16 cellular contexts compared by ENCODE assay signal in the genomic region with DNA sequence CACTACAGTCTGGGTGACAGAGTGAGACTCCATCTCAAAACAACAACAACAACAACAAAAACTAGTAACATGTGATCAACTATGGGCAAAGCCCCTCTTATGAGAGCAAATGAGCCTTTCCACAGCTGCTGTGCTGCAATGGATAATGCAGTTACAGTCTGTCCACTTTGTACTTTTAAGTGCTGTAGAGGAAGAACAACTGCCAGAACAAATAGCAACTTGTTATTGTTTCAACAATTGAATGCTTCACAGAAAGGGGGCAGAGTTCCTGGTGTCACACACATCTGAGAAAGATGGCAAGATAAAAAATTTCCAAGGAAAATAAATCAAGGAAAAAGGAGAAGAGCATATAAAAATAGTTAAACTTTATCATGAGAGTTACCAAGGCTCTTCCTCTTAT.
DNase-seq lines count a peak whose midpoint lies in the region; ATAC-seq and TF ChIP-seq lines count a peak whose summit lies in the region.
"Had no signal": no experiment of that assay in that cellular context is flagged by ENCODE, and none has a peak within 500 bp of the region (broad histone marks: within the 10 kb centered on the region; RNA-seq: fewer than 3 reads in every experiment).

No MANE protein-coding gene starts in this region.

- no peaks in the 10 kb centered on the region for H3K27me3 ChIP-seq in Karpas-422 (ENCODE audit: low read length)
- H3K27me3 ChIP-seq in brain microvascular endothelial cell (replicated peaks), result no peaks in the 10 kb centered on the region
- no peaks in the 10 kb centered on the region for H3K27me3 ChIP-seq in lower lobe of right lung (ENCODE audit: low read depth)

- H3K36me3 ChIP-seq in Karpas-422 (ENCODE audit: insufficient read depth, low read length), result no peaks in the 10 kb centered on the region
- no peaks in the 10 kb centered on the region for H3K36me3 ChIP-seq in brain microvascular endothelial cell (replicated peaks)
- H3K36me3 ChIP-seq in lower lobe of right lung, result no peaks in the 10 kb centered on the region
- H3K36me3 ChIP-seq: WERI-Rb-1 had no signal

- no peaks in the 10 kb centered on the region for H3K9me2 ChIP-seq in Karpas-422 (replicated peaks; ENCODE audit: insufficient read depth, low read length)

- no peaks in the 10 kb centered on the region for H4K20me1 ChIP-seq in Karpas-422 (ENCODE audit: insufficient read depth, low read depth, low read length)

- H3K9me3 ChIP-seq in Karpas-422 (ENCODE audit: low read length), result no peaks in the 10 kb centered on the region
- no peaks in the 10 kb centered on the region for H3K9me3 ChIP-seq in lower lobe of right lung

- intact Hi-C loops in lower lobe of right lung (cut with DNase I), result no loop called here

- peaks cover 29% of the 10 kb centered on the region for H3K79me2 ChIP-seq in Karpas-422 (ENCODE audit: low read length)

- no peak overlapping the region for H3K4me3 ChIP-seq in Karpas-422 (ENCODE audit: low read length)
- H3K4me3 ChIP-seq in brain microvascular endothelial cell (ENCODE audit: low read depth, low read length), result no peak overlapping the region
- no peak overlapping the region for H3K4me3 ChIP-seq in lower lobe of right lung

- in situ Hi-C loops in brain microvascular endothelial cell (cut with HindIII; ENCODE audit: low pct_ligation_motif_present, low sequenced_read_pairs), result no loop called here

- no peak overlapping the region for H2AFZ ChIP-seq in Karpas-422 (ENCODE audit: low read length)

- DNase-seq in Karpas-422 (no peak), brain microvascular endothelial cell (no peak), lower lobe of right lung (no peak), superior temporal gyrus (ENCODE audit: extremely low spot score) (peak; percentile 84)
- no peak for DNase-seq in activated CD4-positive, CD25-positive, alpha-beta regulatory T cell (lab: John Stamatoyannopoulos, UW)
- DNase-seq: activated CD4-positive, alpha-beta memory T cell treated with anti-CD3 and anti-CD28 coated beads for 36 hours; activated naive CD4-positive, alpha-beta T cell treated with anti-CD3 and anti-CD28 coated beads, Interleukin-2, amount 10 ng/mL, durations not matched to agents 7 days and 5 days; activated T-cell treated with anti-CD3 and anti-CD28 coated beads, Interleukin-2, amount 50 U/mL, for 1 hour; AML-193; H7; mesenchymal stem cell; NCI-H1436; stimulated activated CD4-positive, alpha-beta T cell treated with anti-CD3 and anti-CD28 coated beads, Interleukin-2, amount 100 ng/mL, for 48 hours; WERI-Rb-1 had no signal

- peak overlapping the region; percentile 48 for H3K27ac ChIP-seq in Karpas-422 (ENCODE audit: low read length)
- no peak overlapping the region for H3K27ac ChIP-seq in brain microvascular endothelial cell
- peak overlapping the region; percentile 28 for H3K27ac ChIP-seq in lower lobe of right lung
- H3K27ac ChIP-seq: WERI-Rb-1 had no signal

- H3K4me1 ChIP-seq in Karpas-422 (ENCODE audit: low read length) (peaks cover 29% of the 10 kb centered on the region), lower lobe of right lung (peaks cover 24% of the 10 kb centered on the region)

- no peak overlapping the region for H3K4me2 ChIP-seq in Karpas-422 (ENCODE audit: low read depth, low read length, poor library complexity, severe bottlenecking)

- no peak overlapping the region for H3K9ac ChIP-seq in Karpas-422 (ENCODE audit: low read length)

- TF ChIP-seq CTCF in brain microvascular endothelial cell (IDR thresholded peaks at IDR 0.05; ENCODE audit: low read depth, low read length, missing control alignments) (peak; percentile 1), lower lobe of right lung (IDR thresholded peaks at IDR 0.05) (no peak)

- ATAC-seq in lower lobe of right lung, result no peak
- no peak for ATAC-seq in GM18498 (IDR thresholded peaks at IDR 0.05; ENCODE audit: unreplicated experiment)
- no peak for ATAC-seq in HG02840 (IDR thresholded peaks at IDR 0.05; ENCODE audit: low FRiP score, unreplicated experiment)
